Comparison of ENCODE assay signal across 11 cellular contexts in genomic region chr3:190229632-190230424, GRCh38.
DNase-seq lines count a peak whose midpoint lies in the region; ATAC-seq and TF ChIP-seq lines count a peak whose summit lies in the region.
"Had no signal": no experiment of that assay in that cellular context is flagged by ENCODE, and none has a peak within 500 bp of the region (broad histone marks: within the 10 kb centered on the region; RNA-seq: fewer than 3 reads in every experiment).

No MANE protein-coding gene starts in this region.

- in situ Hi-C loops in Caki2 (cut with HindIII; ENCODE audit: low pct_unique_long_range_greater_than_20kb, low sequenced_read_pairs), result no loop called here

- TF ChIP-seq CTCF in RWPE1 (conservative IDR thresholded peaks at IDR 0.05; ENCODE audit: low read depth) (no peak), stomach (IDR thresholded peaks at IDR 0.05) (no peak)

- H3K27ac ChIP-seq in RWPE1 (no peak overlapping the region), stomach (no peak overlapping the region), SJCRH30 (no peak overlapping the region)
- H3K27ac ChIP-seq: ovary had no signal

- H3K9me3 ChIP-seq in stomach, result no peaks in the 10 kb centered on the region
- no peaks in the 10 kb centered on the region for H3K9me3 ChIP-seq in SJCRH30 (replicated peaks)
- H3K9me3 ChIP-seq: BLaER1 treated with 17β-estradiol and CSF1 and Interleukin-3, amounts not matched to agents 10 nM and 100 nM; ovary had no signal

- no peak for TF ChIP-seq EP300 in stomach (IDR thresholded peaks at IDR 0.05)

- no peak for TF ChIP-seq POLR2A in stomach (IDR thresholded peaks at IDR 0.05)

- H3K4me1 ChIP-seq in stomach (no peaks in the 10 kb centered on the region), SJCRH30 (peaks cover 6% of the 10 kb centered on the region; the same call in 1 of the 2 replicates)

- H3K4me3 ChIP-seq in stomach, result no peak overlapping the region
- H3K4me3 ChIP-seq in SJCRH30, result no peak overlapping the region
- H3K4me3 ChIP-seq: BLaER1 treated with 17β-estradiol and CSF1 and Interleukin-3, amounts not matched to agents 10 nM and 100 nM; ovary had no signal

- CTCF ChIA-PET in RWPE1 (lab: Yijun Ruan, JAX), result interaction anchor here (0.6 kb wide), 1 partner anchor 140 kb away, joined by 3 read pairs; no protein-coding TSS in a partner anchor

- peak; percentile 72 for ATAC-seq in HG02852 (IDR thresholded peaks at IDR 0.05; ENCODE audit: unreplicated experiment)

- no peaks in the 10 kb centered on the region for H3K27me3 ChIP-seq in stomach
- H3K27me3 ChIP-seq in SJCRH30, result no peaks in the 10 kb centered on the region
- H3K27me3 ChIP-seq: ovary had no signal

- POLR2A ChIA-PET in RWPE1 (lab: Yijun Ruan, JAX; ENCODE audit: low non-redundant PET), result no interaction called here

- peak; percentile 71 for DNase-seq in Caki2 (ENCODE audit: low read depth)
- DNase-seq in RWPE1 (ENCODE audit: low spot score), result peak; percentile 21
- DNase-seq in glomerular visceral epithelial cell (ENCODE audit: extremely low spot score), result peak; percentile 69
- no peak for DNase-seq in NCI-H82 (lab: John Stamatoyannopoulos, UW)
- DNase-seq in stimulated activated CD4-positive, alpha-beta T cell treated with anti-CD3 and anti-CD28 coated beads, Interleukin-4, amount 100 ng/mL, for 24 hours, result no peak
- DNase-seq in stomach, result no peak
- no peak for DNase-seq in SJCRH30
- DNase-seq: NCI-H2081 treated with DMSO at 0.1 percent for 48 hours, ovary had no signal

- WGBS in stomach, 5 donors, result 69 to 79% (median 72%) methylated on average over 4 of the region's 4 CpGs

- H3K36me3 ChIP-seq in stomach (no peaks in the 10 kb centered on the region), SJCRH30 (no peaks in the 10 kb centered on the region)
- H3K36me3 ChIP-seq: BLaER1 treated with 17β-estradiol and CSF1 and Interleukin-3, amounts not matched to agents 10 nM and 100 nM; ovary had no signal

- intact Hi-C loops in stomach (cut with DNase I; ENCODE audit: low total_unique reads), result loop anchor here (10.0 kb wide), 1 partner anchor 85 kb away; no protein-coding TSS in a partner anchor

Comparison
In these comparisons a context has a peak if more than half of its experiments do, and no peak if none do; other contexts are left out.
1. DNase-seq: peak in Caki2 (single experiment), RWPE1 (single experiment) and glomerular visceral epithelial cell (single experiment); none in NCI-H82 (single experiment), stimulated activated CD4-positive, alpha-beta T cell treated with anti-CD3 and anti-CD28 coated beads, Interleukin-4, amount 100 ng/mL, for 24 hours (single experiment), stomach (single experiment) and SJCRH30 (0 of 2).